Comparison of ENCODE assay signal across 17 cellular contexts in the genomic region with DNA sequence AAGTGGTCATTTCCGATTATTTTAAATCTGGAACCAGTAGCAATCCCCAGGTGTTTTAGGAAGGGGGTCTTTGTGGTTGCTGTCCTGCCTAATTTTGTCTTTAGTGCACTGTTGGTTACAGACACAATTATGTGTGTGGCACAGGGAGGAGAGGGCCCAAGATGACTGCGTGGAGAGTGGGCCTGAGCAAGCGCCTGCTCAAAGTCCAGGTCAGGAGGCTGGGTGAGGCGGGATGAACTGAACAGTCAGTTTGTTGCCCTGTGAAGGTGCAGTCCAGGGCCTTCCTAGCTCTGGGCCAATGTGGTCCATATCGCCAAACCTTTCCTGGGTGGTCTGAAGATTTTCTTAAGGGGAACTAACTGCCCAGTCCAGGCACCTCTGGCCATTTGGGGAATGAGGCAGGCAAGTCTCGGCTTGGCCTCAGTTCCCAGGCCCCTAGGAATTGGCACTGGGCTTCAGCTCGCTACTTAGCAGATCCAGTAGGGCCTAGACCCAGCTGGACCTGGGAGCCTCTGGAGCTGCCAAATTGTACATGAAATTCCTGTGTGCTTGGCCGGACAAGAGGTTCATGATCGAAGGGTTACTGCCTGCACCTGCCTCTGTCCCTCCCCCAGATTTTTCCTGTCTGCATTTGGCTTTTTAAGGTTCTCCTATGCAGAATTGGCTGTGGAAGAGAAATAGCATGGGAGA.
"Had no signal": no experiment of that assay in that cellular context is flagged by ENCODE, and none has a peak within 500 bp of the region (broad histone marks: within the 10 kb centered on the region; RNA-seq: fewer than 3 reads in every experiment).

No MANE protein-coding gene starts in this region.

- H3K4me1 Mint-ChIP-seq: activated CD4-positive, alpha-beta T cell treated with anti-CD3 and anti-CD28 coated beads, Interleukin-2, amount 10 ng/mL, durations not matched to agents 7 days and 5 days; activated naive CD4-positive, alpha-beta T cell treated with anti-CD3 and anti-CD28 coated beads, Interleukin-2, amount 10 ng/mL, durations not matched to agents 7 days and 5 days; activated naive CD8-positive, alpha-beta T cell treated with anti-CD3 and anti-CD28 coated beads, Interleukin-2, amount 50 U/mL, for 24 hours had no signal

- DNase-seq: activated CD4-positive, alpha-beta T cell treated with anti-CD3 and anti-CD28 coated beads, Interleukin-2, amount 10 ng/mL, durations not matched to agents 7 days and 5 days; activated CD8-positive, alpha-beta T cell treated with anti-CD3 and anti-CD28 coated beads, Interleukin-2, amount 10 ng/mL, durations not matched to agents 7 days and 5 days; activated naive CD4-positive, alpha-beta T cell treated with anti-CD3 and anti-CD28 coated beads, Interleukin-2, amount 10 ng/mL, durations not matched to agents 7 days and 5 days; activated naive CD8-positive, alpha-beta T cell treated with anti-CD3 and anti-CD28 coated beads, Interleukin-2, amount 50 U/mL, for 24 hours; activated T-cell treated with anti-CD3 and anti-CD28 coated beads, Interleukin-2, amount 50 U/mL, for 4 hours; aorta; effector CD8-positive, alpha-beta T cell; left colon; mesenchymal stem cell; naive thymus-derived CD8-positive, alpha-beta T cell; pancreas; stimulated activated naive CD8-positive, alpha-beta T cell treated with anti-CD3 and anti-CD28 coated beads, Interleukin-15, Interleukin-2, amounts not matched to agents 100 U/mL and 50 U/mL, for 24 hours had no signal

- H3K9me3 Mint-ChIP-seq: activated CD4-positive, alpha-beta T cell treated with anti-CD3 and anti-CD28 coated beads, Interleukin-2, amount 10 ng/mL, durations not matched to agents 7 days and 5 days; activated naive CD4-positive, alpha-beta T cell treated with anti-CD3 and anti-CD28 coated beads, Interleukin-2, amount 10 ng/mL, durations not matched to agents 7 days and 5 days; activated naive CD8-positive, alpha-beta T cell treated with anti-CD3 and anti-CD28 coated beads, Interleukin-2, amount 50 U/mL, for 24 hours; activated T-cell treated with anti-CD3 and anti-CD28 coated beads, Interleukin-2, amount 50 U/mL, for 4 hours; T-helper 1 cell treated with Interleukin-12 subunit alpha and Interleukin-12 subunit beta and Interleukin-4 antibody, amounts not matched to agents 30 μg/mL and 1 μg/mL, for 36 hours had no signal

- H3K36me3 ChIP-seq: pancreas had no signal

- H3K27ac Mint-ChIP-seq: activated CD4-positive, alpha-beta T cell treated with anti-CD3 and anti-CD28 coated beads, Interleukin-2, amount 10 ng/mL, durations not matched to agents 7 days and 5 days; activated CD8-positive, alpha-beta T cell treated with anti-CD3 and anti-CD28 coated beads, Interleukin-2, amount 10 ng/mL, durations not matched to agents 7 days and 5 days; activated naive CD4-positive, alpha-beta T cell treated with anti-CD3 and anti-CD28 coated beads, Interleukin-2, amount 10 ng/mL, durations not matched to agents 7 days and 5 days; activated naive CD8-positive, alpha-beta T cell treated with anti-CD3 and anti-CD28 coated beads, Interleukin-2, amount 50 U/mL, for 24 hours; T-helper 1 cell treated with Interleukin-12 subunit alpha and Interleukin-12 subunit beta and Interleukin-4 antibody, amounts not matched to agents 30 μg/mL and 1 μg/mL, for 36 hours had no signal

- H3K4me3 ChIP-seq: hepatocyte, pancreas, tibial nerve had no signal

- H3K27me3 Mint-ChIP-seq: activated CD4-positive, alpha-beta T cell treated with anti-CD3 and anti-CD28 coated beads, Interleukin-2, amount 10 ng/mL, durations not matched to agents 7 days and 5 days; activated naive CD4-positive, alpha-beta T cell treated with anti-CD3 and anti-CD28 coated beads, Interleukin-2, amount 10 ng/mL, durations not matched to agents 7 days and 5 days; activated naive CD8-positive, alpha-beta T cell treated with anti-CD3 and anti-CD28 coated beads, Interleukin-2, amount 50 U/mL, for 24 hours; naive thymus-derived CD8-positive, alpha-beta T cell had no signal

- FAIRE-seq: pancreas had no signal

- H3K4me1 ChIP-seq: pancreas had no signal

- H2AFZ ChIP-seq: hepatocyte had no signal

- H3K79me2 ChIP-seq: hepatocyte had no signal

- H3K27me3 ChIP-seq: hepatocyte, pancreas, tibial nerve had no signal

- H3K4me2 ChIP-seq: hepatocyte had no signal

- ATAC-seq: activated CD4-positive, CD25-positive, alpha-beta regulatory T cell treated with anti-CD3 and anti-CD28 coated beads, Interleukin-2, amount 50 U/mL, for 24 hours; activated CD8-positive, alpha-beta T cell treated with anti-CD3 and anti-CD28 coated beads, Interleukin-2, amount 10 ng/mL, durations not matched to agents 7 days and 5 days; activated naive CD8-positive, alpha-beta T cell treated with anti-CD3 and anti-CD28 coated beads, Interleukin-2, amount 50 U/mL, for 24 hours; activated T-cell treated with anti-CD3 and anti-CD28 coated beads, Interleukin-2, amount 50 U/mL, for 4 hours; esophagus mucosa; left colon; naive thymus-derived CD8-positive, alpha-beta T cell; pancreas; stimulated activated naive CD8-positive, alpha-beta T cell treated with anti-CD3 and anti-CD28 coated beads, Interleukin-15, Interleukin-2, amounts not matched to agents 100 U/mL and 50 U/mL, for 24 hours had no signal

- H3K4me3 Mint-ChIP-seq: activated CD4-positive, alpha-beta T cell treated with anti-CD3 and anti-CD28 coated beads, Interleukin-2, amount 10 ng/mL, durations not matched to agents 7 days and 5 days; activated CD8-positive, alpha-beta T cell treated with anti-CD3 and anti-CD28 coated beads, Interleukin-2, amount 10 ng/mL, durations not matched to agents 7 days and 5 days; activated naive CD4-positive, alpha-beta T cell treated with anti-CD3 and anti-CD28 coated beads, Interleukin-2, amount 10 ng/mL, durations not matched to agents 7 days and 5 days; activated naive CD8-positive, alpha-beta T cell treated with anti-CD3 and anti-CD28 coated beads, Interleukin-2, amount 50 U/mL, for 24 hours; activated T-cell treated with anti-CD3 and anti-CD28 coated beads, Interleukin-2, amount 50 U/mL, for 4 hours; naive thymus-derived CD8-positive, alpha-beta T cell; T-helper 1 cell treated with Interleukin-12 subunit alpha and Interleukin-12 subunit beta and Interleukin-4 antibody, amounts not matched to agents 30 μg/mL and 1 μg/mL, for 36 hours had no signal

- H3K27ac ChIP-seq: hepatocyte, pancreas, tibial nerve had no signal

- H3K9me3 ChIP-seq: pancreas, tibial nerve had no signal
